25 cellular contexts compared by ENCODE assay signal in the genomic region with DNA sequence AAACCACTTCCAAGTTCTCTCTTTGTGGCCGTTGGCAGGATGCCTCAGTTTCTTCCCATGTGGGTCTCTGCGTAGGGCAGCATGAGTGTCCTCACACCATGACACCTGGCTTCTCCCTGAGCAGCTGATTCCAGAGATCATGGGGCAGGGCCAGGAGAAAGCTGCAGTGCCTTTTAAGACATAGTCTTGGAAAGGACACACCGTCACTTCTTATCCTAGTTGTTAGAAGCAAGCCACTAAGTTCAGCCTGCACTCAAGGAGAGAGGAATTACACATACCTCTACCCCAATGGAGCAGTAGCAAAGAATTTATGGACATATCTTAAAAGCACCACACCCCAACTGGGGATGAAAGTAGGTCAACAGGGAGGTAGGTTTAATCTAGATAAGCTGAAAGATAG. TPM values are rescaled to one million over a fixed set of nuclear protein-coding genes. Genes with fewer than 3 reads are reported as not detected.
"Had no signal": no experiment of that assay in that cellular context is flagged by ENCODE, and none has a peak within 500 bp of the region (broad histone marks: within the 10 kb centered on the region; RNA-seq: fewer than 3 reads in every experiment).

No MANE protein-coding gene starts in this region.

- H3K4me3 ChIP-seq: heart right ventricle, left ventricle myocardium inferior, sigmoid colon, smooth muscle cell, testis, upper lobe of left lung had no signal

- DNase-seq: activated CD4-positive, alpha-beta T cell treated with anti-CD3 and anti-CD28 coated beads, Interleukin-2, amount 50 U/mL, for 4 hours; activated CD8-positive, alpha-beta memory T cell treated with anti-CD3 and anti-CD28 coated beads for 24 hours; activated CD8-positive, alpha-beta memory T cell treated with anti-CD3 and anti-CD28 coated beads, Interleukin-2, amount 50 U/mL, for 4 hours; activated naive CD4-positive, alpha-beta T cell treated with anti-CD3 and anti-CD28 coated beads, Interleukin-2, amount 10 ng/mL, durations not matched to agents 7 days and 5 days; activated naive CD8-positive, alpha-beta T cell treated with anti-CD3 and anti-CD28 coated beads, Interleukin-2, amount 50 U/mL, for 24 hours; activated T-cell treated with anti-CD3 and anti-CD28 coated beads, Interleukin-2, amount 50 U/mL, for 24 hours; heart right ventricle; left ventricle myocardium inferior; nephron progenitor cell; occipital lobe; posterior cingulate gyrus; sigmoid colon; stimulated activated CD4-positive, alpha-beta T cell treated with anti-CD3 and anti-CD28 coated beads, Interleukin-15, amount 100 ng/mL, for 24 hours; stimulated activated naive B cell treated with anti-CD40 and anti-IgM and Interleukin-4, amounts not matched to agents 10 μg/mL and 1 μg/mL and 100 μg/mL, for 72 hours; testis; upper lobe of left lung had no signal

- H3K27ac ChIP-seq: heart right ventricle, left ventricle myocardium inferior, testis, upper lobe of left lung had no signal

- H3K4me1 Mint-ChIP-seq: activated naive CD4-positive, alpha-beta T cell treated with anti-CD3 and anti-CD28 coated beads, Interleukin-2, amount 10 ng/mL, durations not matched to agents 7 days and 5 days; activated naive CD8-positive, alpha-beta T cell treated with anti-CD3 and anti-CD28 coated beads, Interleukin-2, amount 50 U/mL, for 24 hours; stimulated activated naive B cell treated with anti-CD40 and anti-IgM and Interleukin-4, amounts not matched to agents 10 μg/mL and 1 μg/mL and 100 μg/mL, for 72 hours had no signal

- H3K4me3 Mint-ChIP-seq: activated naive CD4-positive, alpha-beta T cell treated with anti-CD3 and anti-CD28 coated beads, Interleukin-2, amount 10 ng/mL, durations not matched to agents 7 days and 5 days; activated naive CD8-positive, alpha-beta T cell treated with anti-CD3 and anti-CD28 coated beads, Interleukin-2, amount 50 U/mL, for 24 hours; activated T-cell treated with anti-CD3 and anti-CD28 coated beads, Interleukin-2, amount 50 U/mL, for 24 hours; nephron progenitor cell; stimulated activated naive B cell treated with anti-CD40 and anti-IgM and Interleukin-4, amounts not matched to agents 10 μg/mL and 1 μg/mL and 100 μg/mL, for 72 hours; T-helper 2 cell treated with Interferon-gamma antibody and Interleukin-4, amounts not matched to agents 5 μg/mL and 100 μg/mL, for 36 hours; WTC11 had no signal

- H3K27ac Mint-ChIP-seq: activated naive CD4-positive, alpha-beta T cell treated with anti-CD3 and anti-CD28 coated beads, Interleukin-2, amount 10 ng/mL, durations not matched to agents 7 days and 5 days; activated naive CD8-positive, alpha-beta T cell treated with anti-CD3 and anti-CD28 coated beads, Interleukin-2, amount 50 U/mL, for 24 hours; activated T-helper 2 cell treated with anti-CD3 and anti-CD28 coated beads, Interferon-gamma antibody, Interleukin-2, Interleukin-4, amounts not matched to agents 10 μg/mL and 5 μg/mL and 100 μg/mL, durations not matched to agents 14 hours and 24 hours and 36 hours; nephron progenitor cell; stimulated activated naive B cell treated with anti-CD40 and anti-IgM and Interleukin-4, amounts not matched to agents 10 μg/mL and 1 μg/mL and 100 μg/mL, for 72 hours; T-helper 2 cell treated with Interferon-gamma antibody and Interleukin-4, amounts not matched to agents 5 μg/mL and 100 μg/mL, for 36 hours had no signal

- ATAC-seq: activated naive CD8-positive, alpha-beta T cell treated with anti-CD3 and anti-CD28 coated beads, Interleukin-2, amount 50 U/mL, for 24 hours; heart right ventricle; SK-N-SH treated with all-trans-retinoic acid at 6 μM for 48 hours; stimulated activated naive B cell treated with anti-CD40 and anti-IgM and Interleukin-4, amounts not matched to agents 10 μg/mL and 1 μg/mL and 100 μg/mL, for 72 hours; WTC11 had no signal

- H3K27me3 Mint-ChIP-seq: activated naive CD4-positive, alpha-beta T cell treated with anti-CD3 and anti-CD28 coated beads, Interleukin-2, amount 10 ng/mL, durations not matched to agents 7 days and 5 days; activated naive CD8-positive, alpha-beta T cell treated with anti-CD3 and anti-CD28 coated beads, Interleukin-2, amount 50 U/mL, for 24 hours; activated T-cell treated with anti-CD3 and anti-CD28 coated beads, Interleukin-2, amount 50 U/mL, for 24 hours; stimulated activated naive B cell treated with anti-CD40 and anti-IgM and Interleukin-4, amounts not matched to agents 10 μg/mL and 1 μg/mL and 100 μg/mL, for 72 hours had no signal

- H3K9me3 ChIP-seq: heart right ventricle, left ventricle myocardium inferior, sigmoid colon, testis, upper lobe of left lung had no signal

- H3K27me3 ChIP-seq: heart right ventricle, sigmoid colon, testis, upper lobe of left lung had no signal

- H3K9me3 Mint-ChIP-seq: activated naive CD4-positive, alpha-beta T cell treated with anti-CD3 and anti-CD28 coated beads, Interleukin-2, amount 10 ng/mL, durations not matched to agents 7 days and 5 days; activated naive CD8-positive, alpha-beta T cell treated with anti-CD3 and anti-CD28 coated beads, Interleukin-2, amount 50 U/mL, for 24 hours; activated T-cell treated with anti-CD3 and anti-CD28 coated beads, Interleukin-2, amount 50 U/mL, for 24 hours; activated T-helper 2 cell treated with anti-CD3 and anti-CD28 coated beads, Interferon-gamma antibody, Interleukin-2, Interleukin-4, amounts not matched to agents 10 μg/mL and 5 μg/mL and 100 μg/mL, durations not matched to agents 14 hours and 24 hours and 36 hours; nephron progenitor cell; stimulated activated naive B cell treated with anti-CD40 and anti-IgM and Interleukin-4, amounts not matched to agents 10 μg/mL and 1 μg/mL and 100 μg/mL, for 72 hours; T-helper 2 cell treated with Interferon-gamma antibody and Interleukin-4, amounts not matched to agents 5 μg/mL and 100 μg/mL, for 36 hours; WTC11 had no signal

RNA-seq across cellular contexts. Expression of gene NODAL, which starts 16.4 kb away (rescaled TPM):
- total RNA-seq: activated T-helper 2 cell treated with anti-CD3 and anti-CD28 coated beads, Interferon-gamma antibody, Interleukin-2, Interleukin-4, amounts not matched to agents 10 μg/mL and 5 μg/mL and 100 μg/mL, durations not matched to agents 14 hours and 24 hours and 36 hours; chondrocyte; epithelial cell of proximal tubule; fibroblast of villous mesenchyme; renal cortical epithelial cell; sigmoid colon; smooth muscle cell; upper lobe of left lung had no signal
- polyA plus RNA-seq: sigmoid colon had no signal

RNA-seq across cellular contexts. Expression of gene PALD1, which starts 53.5 kb away (rescaled TPM):
- total RNA-seq: fibroblast of villous mesenchyme had no signal
